In the genomic region with DNA sequence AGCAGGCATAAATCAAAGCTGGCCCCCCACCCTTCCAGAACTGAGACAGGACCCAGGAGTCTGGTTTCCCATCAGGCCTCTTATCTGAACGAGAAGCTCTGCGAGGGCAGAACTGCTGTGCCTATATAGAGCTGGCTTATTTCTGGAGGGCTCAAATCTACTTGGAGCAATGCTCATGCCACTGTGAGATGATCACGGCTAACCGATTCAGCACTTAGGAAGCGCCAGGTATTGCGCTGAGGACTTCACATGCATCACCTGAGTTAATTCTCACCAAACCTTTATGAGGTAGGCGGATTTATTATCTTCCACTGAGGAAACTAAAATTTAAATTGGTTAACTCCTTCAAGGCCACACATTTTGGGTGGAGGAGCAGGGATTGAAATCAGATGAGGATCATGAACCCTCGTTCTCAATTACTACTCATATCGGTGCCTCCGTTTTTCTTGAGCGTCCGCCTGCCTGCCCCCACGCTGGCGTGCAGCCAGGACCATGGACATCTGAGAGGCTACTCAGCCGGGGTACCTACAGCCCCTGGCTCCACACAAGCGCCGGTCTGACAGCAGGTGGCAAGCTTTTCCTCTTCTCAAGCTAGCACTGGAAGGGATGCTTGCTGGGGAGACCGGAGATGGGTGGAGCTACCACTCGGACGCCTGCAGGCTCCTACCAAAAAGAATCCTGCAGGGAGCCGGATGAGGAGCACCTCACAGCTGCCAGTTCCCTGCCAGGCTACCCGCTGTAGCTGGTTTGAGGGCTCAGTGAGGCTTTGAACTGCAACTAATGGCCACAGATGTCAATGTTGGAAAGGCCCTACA, we compare ENCODE assay signal across 1 cellular context.
TF ChIP-seq lines count a peak whose summit lies in the region.

No MANE protein-coding gene starts in this region.

TF ChIP-seq in K562, 482 proteins besides CTCF, POLR2A, EP300 and RAD21 (continues in another document):
- TF ChIP-seq ZNF76 (CRISPR knock-in tag; IDR thresholded peaks at IDR 0.05; ENCODE audit: borderline replicate concordance) (no peak), KLF6 (CRISPR knock-in tag; IDR thresholded peaks at IDR 0.05; ENCODE audit: borderline replicate concordance) (no peak), MAZ (CRISPR knock-in tag; conservative IDR thresholded peaks at IDR 0.05 in 1 of 2, IDR thresholded peaks at IDR 0.05 in 1 of 2) (peak in 1 of 2 experiments; percentile 6; a peak in 1 of 4 replicates), ATF7 (IDR thresholded peaks at IDR 0.05) (peak; percentile 12; the same call in 1 of the 2 replicates), SMARCA5 (IDR thresholded peaks at IDR 0.05) (no peak), TOE1 (IDR thresholded peaks at IDR 0.05; ENCODE audit: borderline replicate concordance) (no peak), TOE1 (CRISPR knock-in tag; IDR thresholded peaks at IDR 0.05; ENCODE audit: borderline replicate concordance, low read depth) (no peak), BRD4 (IDR thresholded peaks at IDR 0.05) (no peak), POLR2AphosphoS5 (IDR thresholded peaks at IDR 0.05; ENCODE audit: control insufficient read depth, insufficient read depth, low read depth, low read length) (peak; percentile 29; the same call in 1 of the 2 replicates), CCAR2 (IDR thresholded peaks at IDR 0.05; ENCODE audit: low read depth, low read length) (no peak), ESRRA (IDR thresholded peaks at IDR 0.05; ENCODE audit: borderline replicate concordance, low read depth) (no peak), GTF2F1 (IDR thresholded peaks at IDR 0.05; ENCODE audit: low read depth, low read length) (no peak), POLR2AphosphoS2 (IDR thresholded peaks at IDR 0.05; ENCODE audit: low read length) (0 out of 2 replicates have a peak, but pooled peaks have one; percentile 56), CXXC5 (CRISPR knock-in tag; IDR thresholded peaks at IDR 0.05) (peak; percentile 10; the same call in 1 of the 2 replicates), YBX1 (IDR thresholded peaks at IDR 0.05) (no peak), NR3C1 (CRISPR knock-in tag; IDR thresholded peaks at IDR 0.05) (no peak), SREBF2 (CRISPR knock-in tag; IDR thresholded peaks at IDR 0.05) (no peak), SMARCA4 (IDR thresholded peaks at IDR 0.05) (no peak), RCOR1 (IDR thresholded peaks at IDR 0.05; ENCODE audit: borderline replicate concordance in 1 of 2, low read depth in 2 of 2, low read length in 2 of 2) (peak in 1 of 2 experiments; percentile 85; a peak in 2 of 4 replicates), ZNF140 (CRISPR knock-in tag; IDR thresholded peaks at IDR 0.05) (no peak), ZNF695 (CRISPR knock-in tag; IDR thresholded peaks at IDR 0.05) (no peak), JUND (IDR thresholded peaks at IDR 0.05; ENCODE audit: borderline replicate concordance, low read depth, low read length) (peak; percentile 54), JUND (tag; IDR thresholded peaks at IDR 0.05; ENCODE audit: borderline replicate concordance, low read depth, low read length) (no peak), ZNF644 (tag; IDR thresholded peaks at IDR 0.05; ENCODE audit: low read depth) (no peak), HSF4 (CRISPR knock-in tag; IDR thresholded peaks at IDR 0.05; ENCODE audit: borderline replicate concordance) (no peak), ETV1 (tag; conservative IDR thresholded peaks at IDR 0.05; ENCODE audit: low read depth) (peak; percentile 67), ZNF175 (CRISPR knock-in tag; IDR thresholded peaks at IDR 0.05; ENCODE audit: low read depth) (no peak), RBM17 (IDR thresholded peaks at IDR 0.05; ENCODE audit: borderline replicate concordance, low read depth, low read length) (no peak), SNRNP70 (optimal IDR thresholded peaks at IDR 0.05; ENCODE audit: low read depth, low read length) (no peak), CBX8 (IDR thresholded peaks at IDR 0.05; ENCODE audit: borderline replicate concordance, extremely low read depth, low read depth, low read length, poor library complexity, severe bottlenecking) (no peak), CHD4 (IDR thresholded peaks at IDR 0.05; ENCODE audit: insufficient read depth, insufficient replicate concordance, low read depth, low read length, poor library complexity, severe bottlenecking) (no peak), EZH2 (IDR thresholded peaks at IDR 0.05; ENCODE audit: borderline replicate concordance, low read depth, low read length) (no peak)
- TF ChIP-seq, protein P1, sequence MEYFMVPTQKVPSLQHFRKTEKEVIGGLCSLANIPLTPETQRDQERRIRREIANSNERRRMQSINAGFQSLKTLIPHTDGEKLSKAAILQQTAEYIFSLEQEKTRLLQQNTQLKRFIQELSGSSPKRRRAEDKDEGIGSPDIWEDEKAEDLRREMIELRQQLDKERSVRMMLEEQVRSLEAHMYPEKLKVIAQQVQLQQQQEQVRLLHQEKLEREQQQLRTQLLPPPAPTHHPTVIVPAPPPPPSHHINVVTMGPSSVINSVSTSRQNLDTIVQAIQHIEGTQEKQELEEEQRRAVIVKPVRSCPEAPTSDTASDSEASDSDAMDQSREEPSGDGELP (CRISPR knock-in tag; IDR thresholded peaks at IDR 0.05; ENCODE audit: borderline replicate concordance): 0 out of 2 replicates have a peak, but pooled peaks have one; percentile 32
- TF ChIP-seq, protein P2, sequence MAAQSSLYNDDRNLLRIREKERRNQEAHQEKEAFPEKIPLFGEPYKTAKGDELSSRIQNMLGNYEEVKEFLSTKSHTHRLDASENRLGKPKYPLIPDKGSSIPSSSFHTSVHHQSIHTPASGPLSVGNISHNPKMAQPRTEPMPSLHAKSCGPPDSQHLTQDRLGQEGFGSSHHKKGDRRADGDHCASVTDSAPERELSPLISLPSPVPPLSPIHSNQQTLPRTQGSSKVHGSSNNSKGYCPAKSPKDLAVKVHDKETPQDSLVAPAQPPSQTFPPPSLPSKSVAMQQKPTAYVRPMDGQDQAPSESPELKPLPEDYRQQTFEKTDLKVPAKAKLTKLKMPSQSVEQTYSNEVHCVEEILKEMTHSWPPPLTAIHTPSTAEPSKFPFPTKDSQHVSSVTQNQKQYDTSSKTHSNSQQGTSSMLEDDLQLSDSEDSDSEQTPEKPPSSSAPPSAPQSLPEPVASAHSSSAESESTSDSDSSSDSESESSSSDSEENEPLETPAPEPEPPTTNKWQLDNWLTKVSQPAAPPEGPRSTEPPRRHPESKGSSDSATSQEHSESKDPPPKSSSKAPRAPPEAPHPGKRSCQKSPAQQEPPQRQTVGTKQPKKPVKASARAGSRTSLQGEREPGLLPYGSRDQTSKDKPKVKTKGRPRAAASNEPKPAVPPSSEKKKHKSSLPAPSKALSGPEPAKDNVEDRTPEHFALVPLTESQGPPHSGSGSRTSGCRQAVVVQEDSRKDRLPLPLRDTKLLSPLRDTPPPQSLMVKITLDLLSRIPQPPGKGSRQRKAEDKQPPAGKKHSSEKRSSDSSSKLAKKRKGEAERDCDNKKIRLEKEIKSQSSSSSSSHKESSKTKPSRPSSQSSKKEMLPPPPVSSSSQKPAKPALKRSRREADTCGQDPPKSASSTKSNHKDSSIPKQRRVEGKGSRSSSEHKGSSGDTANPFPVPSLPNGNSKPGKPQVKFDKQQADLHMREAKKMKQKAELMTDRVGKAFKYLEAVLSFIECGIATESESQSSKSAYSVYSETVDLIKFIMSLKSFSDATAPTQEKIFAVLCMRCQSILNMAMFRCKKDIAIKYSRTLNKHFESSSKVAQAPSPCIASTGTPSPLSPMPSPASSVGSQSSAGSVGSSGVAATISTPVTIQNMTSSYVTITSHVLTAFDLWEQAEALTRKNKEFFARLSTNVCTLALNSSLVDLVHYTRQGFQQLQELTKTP (IDR thresholded peaks at IDR 0.05; ENCODE audit: low read depth in 1 of 2, partially characterized antibody in 2 of 2): no peak
- TF ChIP-seq, protein P3, sequence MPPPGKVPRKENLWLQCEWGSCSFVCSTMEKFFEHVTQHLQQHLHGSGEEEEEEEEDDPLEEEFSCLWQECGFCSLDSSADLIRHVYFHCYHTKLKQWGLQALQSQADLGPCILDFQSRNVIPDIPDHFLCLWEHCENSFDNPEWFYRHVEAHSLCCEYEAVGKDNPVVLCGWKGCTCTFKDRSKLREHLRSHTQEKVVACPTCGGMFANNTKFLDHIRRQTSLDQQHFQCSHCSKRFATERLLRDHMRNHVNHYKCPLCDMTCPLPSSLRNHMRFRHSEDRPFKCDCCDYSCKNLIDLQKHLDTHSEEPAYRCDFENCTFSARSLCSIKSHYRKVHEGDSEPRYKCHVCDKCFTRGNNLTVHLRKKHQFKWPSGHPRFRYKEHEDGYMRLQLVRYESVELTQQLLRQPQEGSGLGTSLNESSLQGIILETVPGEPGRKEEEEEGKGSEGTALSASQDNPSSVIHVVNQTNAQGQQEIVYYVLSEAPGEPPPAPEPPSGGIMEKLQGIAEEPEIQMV (tag; conservative IDR thresholded peaks at IDR 0.05; ENCODE audit: low read depth): no peak
- TF ChIP-seq, protein P4, sequence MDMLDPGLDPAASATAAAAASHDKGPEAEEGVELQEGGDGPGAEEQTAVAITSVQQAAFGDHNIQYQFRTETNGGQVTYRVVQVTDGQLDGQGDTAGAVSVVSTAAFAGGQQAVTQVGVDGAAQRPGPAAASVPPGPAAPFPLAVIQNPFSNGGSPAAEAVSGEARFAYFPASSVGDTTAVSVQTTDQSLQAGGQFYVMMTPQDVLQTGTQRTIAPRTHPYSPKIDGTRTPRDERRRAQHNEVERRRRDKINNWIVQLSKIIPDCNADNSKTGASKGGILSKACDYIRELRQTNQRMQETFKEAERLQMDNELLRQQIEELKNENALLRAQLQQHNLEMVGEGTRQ (CRISPR knock-in tag; IDR thresholded peaks at IDR 0.05): no peak
- TF ChIP-seq, protein P5, sequence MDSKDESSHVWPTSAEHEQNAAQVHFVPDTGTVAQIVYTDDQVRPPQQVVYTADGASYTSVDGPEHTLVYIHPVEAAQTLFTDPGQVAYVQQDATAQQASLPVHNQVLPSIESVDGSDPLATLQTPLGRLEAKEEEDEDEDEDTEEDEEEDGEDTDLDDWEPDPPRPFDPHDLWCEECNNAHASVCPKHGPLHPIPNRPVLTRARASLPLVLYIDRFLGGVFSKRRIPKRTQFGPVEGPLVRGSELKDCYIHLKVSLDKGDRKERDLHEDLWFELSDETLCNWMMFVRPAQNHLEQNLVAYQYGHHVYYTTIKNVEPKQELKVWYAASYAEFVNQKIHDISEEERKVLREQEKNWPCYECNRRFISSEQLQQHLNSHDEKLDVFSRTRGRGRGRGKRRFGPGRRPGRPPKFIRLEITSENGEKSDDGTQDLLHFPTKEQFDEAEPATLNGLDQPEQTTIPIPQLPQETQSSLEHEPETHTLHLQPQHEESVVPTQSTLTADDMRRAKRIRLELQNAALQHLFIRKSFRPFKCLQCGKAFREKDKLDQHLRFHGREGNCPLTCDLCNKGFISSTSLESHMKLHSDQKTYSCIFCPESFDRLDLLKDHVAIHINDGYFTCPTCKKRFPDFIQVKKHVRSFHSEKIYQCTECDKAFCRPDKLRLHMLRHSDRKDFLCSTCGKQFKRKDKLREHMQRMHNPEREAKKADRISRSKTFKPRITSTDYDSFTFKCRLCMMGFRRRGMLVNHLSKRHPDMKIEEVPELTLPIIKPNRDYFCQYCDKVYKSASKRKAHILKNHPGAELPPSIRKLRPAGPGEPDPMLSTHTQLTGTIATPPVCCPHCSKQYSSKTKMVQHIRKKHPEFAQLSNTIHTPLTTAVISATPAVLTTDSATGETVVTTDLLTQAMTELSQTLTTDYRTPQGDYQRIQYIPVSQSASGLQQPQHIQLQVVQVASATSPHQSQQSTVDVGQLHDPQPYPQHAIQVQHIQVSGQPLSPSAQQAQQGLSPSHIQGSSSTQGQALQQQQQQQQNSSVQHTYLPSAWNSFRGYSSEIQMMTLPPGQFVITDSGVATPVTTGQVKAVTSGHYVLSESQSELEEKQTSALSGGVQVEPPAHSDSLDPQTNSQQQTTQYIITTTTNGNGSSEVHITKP (IDR thresholded peaks at IDR 0.05; ENCODE audit: partially characterized antibody): peak; percentile 40
- TF ChIP-seq, protein P6, sequence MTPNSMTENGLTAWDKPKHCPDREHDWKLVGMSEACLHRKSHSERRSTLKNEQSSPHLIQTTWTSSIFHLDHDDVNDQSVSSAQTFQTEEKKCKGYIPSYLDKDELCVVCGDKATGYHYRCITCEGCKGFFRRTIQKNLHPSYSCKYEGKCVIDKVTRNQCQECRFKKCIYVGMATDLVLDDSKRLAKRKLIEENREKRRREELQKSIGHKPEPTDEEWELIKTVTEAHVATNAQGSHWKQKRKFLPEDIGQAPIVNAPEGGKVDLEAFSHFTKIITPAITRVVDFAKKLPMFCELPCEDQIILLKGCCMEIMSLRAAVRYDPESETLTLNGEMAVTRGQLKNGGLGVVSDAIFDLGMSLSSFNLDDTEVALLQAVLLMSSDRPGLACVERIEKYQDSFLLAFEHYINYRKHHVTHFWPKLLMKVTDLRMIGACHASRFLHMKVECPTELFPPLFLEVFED (CRISPR knock-in tag; conservative IDR thresholded peaks at IDR 0.05): 0 out of 2 replicates have a peak, but pooled peaks have one; percentile 4
- TF ChIP-seq, protein P7, sequence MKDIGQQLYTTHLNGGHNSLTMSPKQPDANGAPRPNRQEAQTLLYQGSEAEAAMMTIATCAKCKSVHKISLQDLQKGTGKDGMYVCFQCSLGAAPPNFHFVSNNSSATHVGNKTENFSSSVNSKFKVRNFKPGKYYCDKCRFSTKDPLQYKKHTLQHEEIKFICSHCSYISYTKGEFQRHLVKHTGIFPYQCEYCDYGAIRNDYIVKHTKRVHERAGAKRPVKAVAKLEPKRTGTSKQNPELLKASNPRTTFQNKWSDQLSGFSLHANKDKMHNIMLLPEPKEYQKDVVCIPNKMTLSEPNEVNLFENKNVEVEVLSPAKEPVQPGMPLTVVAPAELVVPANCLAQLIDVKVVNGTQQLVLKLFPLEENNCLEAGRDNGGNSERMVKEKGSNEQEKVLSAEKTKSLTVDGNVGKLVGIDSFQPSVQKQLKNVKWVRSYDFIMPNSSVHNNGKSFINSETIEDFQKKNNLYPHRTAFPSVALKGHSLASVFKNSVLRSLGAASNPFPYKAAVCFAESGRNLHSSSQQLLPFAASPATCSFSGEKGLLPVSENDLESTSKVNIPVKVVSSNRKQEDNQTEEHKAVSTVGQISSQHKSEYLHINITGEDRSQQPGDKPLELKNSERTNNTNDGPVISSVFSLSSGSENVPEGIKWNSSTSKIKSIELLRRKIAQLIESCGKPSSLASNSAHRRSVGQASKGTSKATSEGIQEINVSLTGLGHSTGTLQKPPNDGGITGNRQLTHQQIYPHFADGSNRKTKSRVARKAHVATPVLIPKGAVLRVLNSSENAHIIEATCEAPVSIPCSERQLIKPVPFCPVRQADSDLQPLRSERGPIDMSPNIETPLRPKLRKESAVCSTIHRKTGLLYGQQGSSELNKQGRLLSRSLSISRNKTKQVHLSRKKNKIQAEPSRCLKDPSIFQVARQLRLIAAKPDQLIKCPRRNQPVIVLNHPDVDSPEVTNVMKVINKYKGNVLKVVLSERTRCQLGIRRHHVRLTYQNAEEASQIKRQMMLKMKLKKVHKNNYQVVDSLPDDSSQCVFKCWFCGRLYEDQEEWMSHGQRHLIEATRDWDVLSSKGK (CRISPR knock-in tag; IDR thresholded peaks at IDR 0.05): no peak
- TF ChIP-seq, protein P8, sequence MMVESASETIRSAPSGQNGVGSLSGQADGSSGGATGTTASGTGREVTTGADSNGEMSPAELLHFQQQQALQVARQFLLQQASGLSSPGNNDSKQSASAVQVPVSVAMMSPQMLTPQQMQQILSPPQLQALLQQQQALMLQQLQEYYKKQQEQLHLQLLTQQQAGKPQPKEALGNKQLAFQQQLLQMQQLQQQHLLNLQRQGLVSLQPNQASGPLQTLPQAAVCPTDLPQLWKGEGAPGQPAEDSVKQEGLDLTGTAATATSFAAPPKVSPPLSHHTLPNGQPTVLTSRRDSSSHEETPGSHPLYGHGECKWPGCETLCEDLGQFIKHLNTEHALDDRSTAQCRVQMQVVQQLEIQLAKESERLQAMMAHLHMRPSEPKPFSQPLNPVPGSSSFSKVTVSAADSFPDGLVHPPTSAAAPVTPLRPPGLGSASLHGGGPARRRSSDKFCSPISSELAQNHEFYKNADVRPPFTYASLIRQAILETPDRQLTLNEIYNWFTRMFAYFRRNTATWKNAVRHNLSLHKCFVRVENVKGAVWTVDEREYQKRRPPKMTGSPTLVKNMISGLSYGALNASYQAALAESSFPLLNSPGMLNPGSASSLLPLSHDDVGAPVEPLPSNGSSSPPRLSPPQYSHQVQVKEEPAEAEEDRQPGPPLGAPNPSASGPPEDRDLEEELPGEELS (CRISPR knock-in tag; IDR thresholded peaks at IDR 0.05; ENCODE audit: borderline replicate concordance): no peak
